In the genomic region with DNA sequence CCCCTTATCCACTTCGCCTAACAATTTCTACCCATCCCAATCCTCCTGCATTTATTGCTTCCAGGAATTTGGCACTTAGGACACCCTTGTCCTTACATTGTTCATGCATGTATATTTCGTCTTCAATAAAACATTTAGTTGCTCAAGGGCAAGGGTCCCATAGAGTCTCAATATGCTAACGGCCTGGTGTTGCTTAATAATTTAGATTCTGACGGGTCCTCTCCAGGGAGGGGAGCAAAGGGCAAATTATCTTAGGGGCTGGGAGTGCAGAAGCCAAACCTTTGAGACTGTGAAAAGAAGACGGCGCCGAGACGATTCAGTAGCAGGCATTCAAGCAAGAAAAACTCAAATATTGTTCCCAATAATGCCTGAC, we compare ENCODE assay signal across 8 cellular contexts. TPM values are rescaled to one million over a fixed set of nuclear protein-coding genes. Genes with fewer than 3 reads are reported as not detected.
DNase-seq lines count a peak whose midpoint lies in the region; ATAC-seq and TF ChIP-seq lines count a peak whose summit lies in the region.

No MANE protein-coding gene starts in this region.

- no peaks in the 10 kb centered on the region for H4K20me1 ChIP-seq in mammary epithelial cell (ENCODE audit: insufficient read depth, low read length)

- H3K4me3 Mint-ChIP-seq in CD14-positive monocyte (peak overlapping the region; percentile 88 to 91), natural killer cell (peak overlapping the region; percentile 82)

- intact Hi-C loops in CD14-positive monocyte (cut with micrococcal nuclease) = no loop called here
- intact Hi-C loops in mammary epithelial cell (cut with micrococcal nuclease) = no loop called here
- intact Hi-C loops in natural killer cell (cut with micrococcal nuclease) = no loop called here

- peaks cover 0 to 3% (median 0%) of the 10 kb centered on the region in 7 donors for H3K9me3 Mint-ChIP-seq in CD14-positive monocyte
- H3K9me3 Mint-ChIP-seq in natural killer cell = no peaks in the 10 kb centered on the region

- H3K36me3 Mint-ChIP-seq in CD14-positive monocyte (peaks cover 23 to 33% of the 10 kb centered on the region in 2 donors), natural killer cell (no peaks in the 10 kb centered on the region)

- BruUV-seq in mammary epithelial cell (replicated peaks; lab: Mats Ljungman, UMichigan) = no TSS peak

- peaks cover 3% of the 10 kb centered on the region for H3K27me3 ChIP-seq in mammary epithelial cell (ENCODE audit: insufficient read depth, low read length)

- H3K27me3 Mint-ChIP-seq in CD14-positive monocyte (ENCODE audit: low read depth in 3 of 3) = peaks cover 6 to 11% (median 7%) of the 10 kb centered on the region in 3 donors
- peaks cover 17 to 24% of the 10 kb centered on the region in 2 donors for H3K27me3 Mint-ChIP-seq in natural killer cell (ENCODE audit: low read depth in 2 of 2)

- peak overlapping the region in 4 of 7 donors; percentile 51 to 88 (median 58) for H3K27ac Mint-ChIP-seq in CD14-positive monocyte
- peak overlapping the region in 1 of 2 donors; percentile 56 for H3K27ac Mint-ChIP-seq in natural killer cell

- H3K79me2 ChIP-seq in mammary epithelial cell (ENCODE audit: insufficient read depth, low read length) = no peaks in the 10 kb centered on the region

- H3K4me3 ChIP-seq in mammary epithelial cell (replicated peaks in 1 of 3; ENCODE audit: insufficient read depth in 1 of 3, low read depth in 2 of 3, low read length in 3 of 3) = peak overlapping the region; percentile 31 to 62 (median 47)

- H2AFZ ChIP-seq in mammary epithelial cell (ENCODE audit: low read depth, low read length) = peak overlapping the region; percentile 98

- dilution Hi-C loops in mammary epithelial cell (cut with HindIII; ENCODE audit: low sequenced_read_pairs) = no loop called here

- H3K9me3 ChIP-seq in mammary epithelial cell (replicated peaks; ENCODE audit: insufficient read depth, low read length) = no peaks in the 10 kb centered on the region

- peaks cover 19% of the 10 kb centered on the region for H3K4me1 Mint-ChIP-seq in CD14-positive monocyte
- peaks cover 12 to 16% of the 10 kb centered on the region in 2 donors for H3K4me1 Mint-ChIP-seq in natural killer cell

- DNase-seq in CD14-positive monocyte (ENCODE audit: low spot score) (no peak), mammary epithelial cell (no peak), natural killer cell (no peak), HPDE6-E6E7 (ENCODE audit: extremely low spot score) (no peak), NCI-H2029 (lab: John Stamatoyannopoulos, UW) (no peak), NCI-H774 (lab: John Stamatoyannopoulos, UW) (no peak)

- CTCF ChIA-PET in mammary epithelial cell (lab: Charles Lee; ENCODE audit: low non-redundant PET) = no interaction called here

- ATAC-seq in HG02981 (IDR thresholded peaks at IDR 0.05; ENCODE audit: unreplicated experiment) (peak; percentile 7), natural killer cell (no peak), HG03520 (IDR thresholded peaks at IDR 0.05; ENCODE audit: unreplicated experiment) (no peak)

- no peaks in the 10 kb centered on the region for H3K36me3 ChIP-seq in mammary epithelial cell (ENCODE audit: insufficient read depth, low read length)

- TF ChIP-seq CTCF in CD14-positive monocyte (IDR thresholded peaks at IDR 0.05) = no peak
- no peak for TF ChIP-seq CTCF in mammary epithelial cell (conservative IDR thresholded peaks at IDR 0.05 in 1 of 2, IDR thresholded peaks at IDR 0.05 in 1 of 2; ENCODE audit: extremely low read depth in 1 of 2, insufficient read depth in 1 of 2, low read depth in 1 of 2, low read length in 2 of 2)
- TF ChIP-seq CTCF in natural killer cell (IDR thresholded peaks at IDR 0.05) = no peak

- no peak overlapping the region for H3K27ac ChIP-seq in mammary epithelial cell (ENCODE audit: insufficient read depth, low read depth, low read length)

- no peak overlapping the region for H3K9ac ChIP-seq in mammary epithelial cell (ENCODE audit: insufficient read depth, low read length)

- peaks cover 13% of the 10 kb centered on the region for H3K4me1 ChIP-seq in mammary epithelial cell (ENCODE audit: insufficient read depth, low read length)

- in situ Hi-C loops in mammary epithelial cell (cut with MboI; ENCODE audit: low sequenced_read_pairs in 2 of 2) = no loop called here

- peak overlapping the region; percentile 98 for H3K4me2 ChIP-seq in mammary epithelial cell (ENCODE audit: insufficient read depth, low read depth, low read length)

- 5% methylated on average over 8 of the region's 8 CpGs for WGBS in mammary epithelial cell (ENCODE audit: low coverage, missing lambda C conversion rate)

RNA-seq across cellular contexts. Expression of a gene that starts 0.5 kb away (rescaled TPM):
- polyA plus RNA-seq in CD14-positive monocyte (not detected), mammary epithelial cell (not detected)
- total RNA-seq in mammary epithelial cell (not detected), natural killer cell (under 1 TPM in 1 of 3 donors, not detected in 2; 0.98 TPM)
- polyA minus RNA-seq in mammary epithelial cell = not detected
